In genomic region chr5:40569549-40570270, GRCh38 we compare ENCODE assay signal across 9 cellular contexts.
DNase-seq lines count a peak whose midpoint lies in the region; ATAC-seq and TF ChIP-seq lines count a peak whose summit lies in the region.
"Had no signal": no experiment of that assay in that cellular context is flagged by ENCODE, and none has a peak within 500 bp of the region (broad histone marks: within the 10 kb centered on the region; RNA-seq: fewer than 3 reads in every experiment).

No MANE protein-coding gene starts in this region.

- POLR2A ChIA-PET in activated CD8-positive, alpha-beta T cell treated with anti-CD3 and anti-CD28 coated beads for 36 hours (lab: Charles Lee): interaction anchor here (1.1 kb wide), 1 partner anchor 11 kb away, joined by 3 read pairs; no protein-coding TSS in a partner anchor
- POLR2A ChIA-PET in activated CD8-positive, alpha-beta T cell treated with anti-CD3 and anti-CD28 coated beads, Interleukin-2, amount 10 ng/mL, durations not matched to agents 7 days and 5 days (lab: Charles Lee): no interaction called here

- CTCF ChIA-PET in activated CD8-positive, alpha-beta T cell treated with anti-CD3 and anti-CD28 coated beads for 36 hours (lab: Charles Lee): interaction anchor here (0.7 to 1.2 kb wide), 3 partner anchors 9 to 280 kb away, joined by 3 read pairs; no protein-coding TSS in a partner anchor
- CTCF ChIA-PET in activated CD8-positive, alpha-beta T cell treated with anti-CD3 and anti-CD28 coated beads, Interleukin-2, amount 10 ng/mL, durations not matched to agents 7 days and 5 days (lab: Charles Lee): interaction anchor here (1.3 to 1.8 kb wide), 4 partner anchors 21 to 236 kb away, joined by 3 to 4 read pairs (median 3); no protein-coding TSS in a partner anchor

- no peaks in the 10 kb centered on the region for H3K36me3 Mint-ChIP-seq in activated CD8-positive, alpha-beta T cell treated with anti-CD3 and anti-CD28 coated beads for 36 hours (ENCODE audit: low read depth)
- no peaks in the 10 kb centered on the region for H3K36me3 Mint-ChIP-seq in activated CD8-positive, alpha-beta T cell treated with anti-CD3 and anti-CD28 coated beads, Interleukin-2, amount 10 ng/mL, durations not matched to agents 7 days and 5 days (ENCODE audit: low read depth)
- H3K36me3 Mint-ChIP-seq in chondrocyte (ENCODE audit: low read depth) (peaks cover 7% of the 10 kb centered on the region), osteocyte (ENCODE audit: unreplicated experiment) (peaks cover 3% of the 10 kb centered on the region)
- no peaks in the 10 kb centered on the region for H3K36me3 Mint-ChIP-seq in effector memory CD8-positive, alpha-beta T cell (ENCODE audit: insufficient read depth)

- no peak overlapping the region for H3K4me3 Mint-ChIP-seq in activated CD8-positive, alpha-beta T cell treated with anti-CD3 and anti-CD28 coated beads for 36 hours
- H3K4me3 Mint-ChIP-seq in activated CD8-positive, alpha-beta T cell treated with anti-CD3 and anti-CD28 coated beads, Interleukin-2, amount 10 ng/mL, durations not matched to agents 7 days and 5 days: no peak overlapping the region
- H3K4me3 Mint-ChIP-seq in chondrocyte (ENCODE audit: unreplicated experiment) (no peak overlapping the region), osteocyte (ENCODE audit: unreplicated experiment) (peak overlapping the region; percentile 32)
- no peak overlapping the region for H3K4me3 Mint-ChIP-seq in effector memory CD8-positive, alpha-beta T cell
- H3K4me3 Mint-ChIP-seq: mesothelial cell of epicardium had no signal

- H3K9me3 Mint-ChIP-seq in activated CD8-positive, alpha-beta T cell treated with anti-CD3 and anti-CD28 coated beads for 36 hours: no peaks in the 10 kb centered on the region
- H3K9me3 Mint-ChIP-seq in activated CD8-positive, alpha-beta T cell treated with anti-CD3 and anti-CD28 coated beads, Interleukin-2, amount 10 ng/mL, durations not matched to agents 7 days and 5 days (ENCODE audit: insufficient read depth): no peaks in the 10 kb centered on the region
- H3K9me3 Mint-ChIP-seq in chondrocyte (ENCODE audit: low read depth): peaks cover 2% of the 10 kb centered on the region
- peaks cover 7% of the 10 kb centered on the region for H3K9me3 Mint-ChIP-seq in osteocyte (ENCODE audit: unreplicated experiment)
- H3K9me3 Mint-ChIP-seq in effector memory CD8-positive, alpha-beta T cell: no peaks in the 10 kb centered on the region

- DNase-seq in activated CD8-positive, alpha-beta T cell treated with anti-CD3 and anti-CD28 coated beads for 36 hours: no peak
- DNase-seq in activated CD8-positive, alpha-beta T cell treated with anti-CD3 and anti-CD28 coated beads, Interleukin-2, amount 10 ng/mL, durations not matched to agents 7 days and 5 days: no peak
- DNase-seq in chondrocyte (ENCODE audit: low spot score) (no peak), osteocyte (ENCODE audit: extremely low spot score, unreplicated experiment) (no peak), GOT3 (lab: John Stamatoyannopoulos, UW) (no peak), COLO829 (ENCODE audit: low spot score) (no peak)
- DNase-seq in effector memory CD8-positive, alpha-beta T cell: no peak

- H3K27me3 Mint-ChIP-seq in activated CD8-positive, alpha-beta T cell treated with anti-CD3 and anti-CD28 coated beads for 36 hours: no peaks in the 10 kb centered on the region
- H3K27me3 Mint-ChIP-seq in activated CD8-positive, alpha-beta T cell treated with anti-CD3 and anti-CD28 coated beads, Interleukin-2, amount 10 ng/mL, durations not matched to agents 7 days and 5 days (ENCODE audit: low read depth): no peaks in the 10 kb centered on the region
- H3K27me3 Mint-ChIP-seq in chondrocyte (ENCODE audit: low read depth) (no peaks in the 10 kb centered on the region), osteocyte (ENCODE audit: unreplicated experiment) (no peaks in the 10 kb centered on the region)
- no peaks in the 10 kb centered on the region for H3K27me3 Mint-ChIP-seq in effector memory CD8-positive, alpha-beta T cell

- intact Hi-C loops in activated CD8-positive, alpha-beta T cell treated with anti-CD3 and anti-CD28 coated beads for 36 hours (cut with micrococcal nuclease): loop anchor here (10.0 kb wide), 1 partner anchor 165 kb away; no protein-coding TSS in a partner anchor

- ATAC-seq in activated CD8-positive, alpha-beta T cell treated with anti-CD3 and anti-CD28 coated beads for 36 hours: no peak
- no peak for ATAC-seq in activated CD8-positive, alpha-beta T cell treated with anti-CD3 and anti-CD28 coated beads, Interleukin-2, amount 10 ng/mL, durations not matched to agents 7 days and 5 days
- ATAC-seq in HG02938 (IDR thresholded peaks at IDR 0.05; ENCODE audit: unreplicated experiment): peak; percentile 33
- no peak for ATAC-seq in effector memory CD8-positive, alpha-beta T cell (replicated peaks)

- peak overlapping the region; percentile 37 for H3K27ac Mint-ChIP-seq in activated CD8-positive, alpha-beta T cell treated with anti-CD3 and anti-CD28 coated beads for 36 hours
- H3K27ac Mint-ChIP-seq in activated CD8-positive, alpha-beta T cell treated with anti-CD3 and anti-CD28 coated beads, Interleukin-2, amount 10 ng/mL, durations not matched to agents 7 days and 5 days: no peak overlapping the region
- peak overlapping the region; percentile 18 for H3K27ac Mint-ChIP-seq in chondrocyte (ENCODE audit: unreplicated experiment)
- peak overlapping the region; percentile 88 for H3K27ac Mint-ChIP-seq in osteocyte (ENCODE audit: unreplicated experiment)
- H3K27ac Mint-ChIP-seq in effector memory CD8-positive, alpha-beta T cell: no peak overlapping the region
- H3K27ac Mint-ChIP-seq: mesothelial cell of epicardium had no signal

- no peak for TF ChIP-seq CTCF in activated CD8-positive, alpha-beta T cell treated with anti-CD3 and anti-CD28 coated beads for 36 hours (IDR thresholded peaks at IDR 0.05)
- TF ChIP-seq CTCF in chondrocyte (IDR thresholded peaks at IDR 0.05): no peak
- TF ChIP-seq CTCF in osteocyte (IDR thresholded peaks at IDR 0.05): no peak

- peaks cover 16% of the 10 kb centered on the region for H3K4me1 Mint-ChIP-seq in activated CD8-positive, alpha-beta T cell treated with anti-CD3 and anti-CD28 coated beads for 36 hours (ENCODE audit: low read depth)
- peaks cover 10% of the 10 kb centered on the region for H3K4me1 Mint-ChIP-seq in activated CD8-positive, alpha-beta T cell treated with anti-CD3 and anti-CD28 coated beads, Interleukin-2, amount 10 ng/mL, durations not matched to agents 7 days and 5 days (ENCODE audit: low read depth)
- H3K4me1 Mint-ChIP-seq in chondrocyte (ENCODE audit: low read depth) (peaks cover 36% of the 10 kb centered on the region), osteocyte (ENCODE audit: unreplicated experiment) (peaks cover 56% of the 10 kb centered on the region)
- peaks cover 7% of the 10 kb centered on the region in 2 donors for H3K4me1 Mint-ChIP-seq in effector memory CD8-positive, alpha-beta T cell (ENCODE audit: low read depth in 2 of 2)

Comparison
In these comparisons a context has a peak if more than half of its experiments do, and no peak if none do; other contexts are left out.
1. H3K27ac Mint-ChIP-seq: peak in activated CD8-positive, alpha-beta T cell treated with anti-CD3 and anti-CD28 coated beads for 36 hours (single experiment), chondrocyte (single experiment) and osteocyte (single experiment); none in activated CD8-positive, alpha-beta T cell treated with anti-CD3 and anti-CD28 coated beads, Interleukin-2, amount 10 ng/mL, durations not matched to agents 7 days and 5 days (single experiment) and effector memory CD8-positive, alpha-beta T cell (0 of 2).